ENCODE assay signal across 8 cellular contexts in the genomic region with DNA sequence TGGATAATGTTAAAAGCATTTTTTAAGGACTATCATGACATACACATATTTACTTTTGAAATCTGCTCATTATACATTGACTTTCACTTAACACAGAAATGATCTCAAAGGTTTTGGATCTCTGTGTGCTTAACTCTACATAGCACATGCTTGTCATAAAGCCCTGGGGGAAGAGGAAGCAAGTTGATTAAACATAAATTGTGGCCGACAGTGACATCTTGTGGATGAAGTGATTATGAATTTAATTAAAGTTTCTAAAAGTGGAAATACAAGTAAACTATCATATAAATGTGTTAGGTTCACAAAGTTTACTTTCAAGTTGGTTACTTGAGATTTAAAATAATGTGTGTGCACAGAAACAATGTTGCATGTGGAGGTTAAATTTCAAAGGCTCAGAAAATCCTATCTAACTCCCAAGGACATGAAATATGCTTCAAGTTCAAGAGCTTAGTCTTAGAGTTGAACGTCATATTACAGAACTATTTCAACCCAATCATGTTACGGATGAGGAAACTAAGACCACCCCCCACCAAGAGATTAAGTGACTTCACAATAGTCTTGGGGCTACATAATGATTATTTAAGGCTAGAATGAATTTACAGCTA.
DNase-seq lines count a peak whose midpoint lies in the region; ATAC-seq and TF ChIP-seq lines count a peak whose summit lies in the region.

No MANE protein-coding gene starts in this region.

- no peaks in the 10 kb centered on the region for H3K79me2 ChIP-seq in HCT116 (ENCODE audit: insufficient read depth, low read length)

- no peak overlapping the region for H3K4me3 Mint-ChIP-seq in mesothelial cell of epicardium

- H3K27me3 ChIP-seq in HCT116 (ENCODE audit: insufficient read depth, low read length) (no peaks in the 10 kb centered on the region), NT2/D1 (ENCODE audit: insufficient read depth, insufficient read length) (no peaks in the 10 kb centered on the region)

- CTCF ChIA-PET in HCT116 (lab: Charles Lee), result interaction anchor here (0.5 to 1.6 kb wide), 3 partner anchors 1430 to 1781 kb away, joined by 4 to 8 read pairs (median 4); no protein-coding TSS in a partner anchor

- H3K36me3 ChIP-seq in HCT116 (ENCODE audit: control insufficient read depth in 1 of 2, insufficient read depth in 2 of 2, low read length in 2 of 2), result no peaks in the 10 kb centered on the region
- no peaks in the 10 kb centered on the region for H3K36me3 ChIP-seq in NT2/D1 (ENCODE audit: insufficient read depth, insufficient read length, low read length)

- peaks cover 20% of the 10 kb centered on the region for H3K27me3 Mint-ChIP-seq in mesothelial cell of epicardium (ENCODE audit: low read depth)

- 0 out of 2 replicates have a peak, but pooled peaks have one; percentile 40 for ATAC-seq in HCT116
- ATAC-seq in HG03025 (IDR thresholded peaks at IDR 0.05; ENCODE audit: low FRiP score, unreplicated experiment), result no peak
- no peak for ATAC-seq in GM18858 (IDR thresholded peaks at IDR 0.05; ENCODE audit: unreplicated experiment)

- TF ChIP-seq RAD21 in HCT116 (IDR thresholded peaks at IDR 0.05; ENCODE audit: low read depth), result peak; percentile 52

- no peaks in the 10 kb centered on the region for H3K4me1 ChIP-seq in HCT116 (ENCODE audit: control insufficient read depth in 1 of 2, insufficient read depth in 2 of 2, low read length in 2 of 2)
- H3K4me1 ChIP-seq in NT2/D1 (ENCODE audit: insufficient read depth, insufficient read length), result no peaks in the 10 kb centered on the region

- H3K9ac ChIP-seq in HCT116 (ENCODE audit: low read length) (no peak overlapping the region), NT2/D1 (ENCODE audit: insufficient read length, low read depth) (no peak overlapping the region)

- H3K9me3 Mint-ChIP-seq in mesothelial cell of epicardium, result no peaks in the 10 kb centered on the region

- H3K9me2 ChIP-seq in HCT116 (ENCODE audit: insufficient read depth), result no peaks in the 10 kb centered on the region

- H3K36me3 Mint-ChIP-seq in mesothelial cell of epicardium, result no peaks in the 10 kb centered on the region

- H3K4me2 ChIP-seq in HCT116 (ENCODE audit: low read length), result no peak overlapping the region

- no peak overlapping the region for H2AFZ ChIP-seq in HCT116 (ENCODE audit: low read depth, low read length, poor library complexity, severe bottlenecking)

- peaks cover 11% of the 10 kb centered on the region for H3K4me1 Mint-ChIP-seq in mesothelial cell of epicardium

- H3K27ac ChIP-seq in HCT116 (ENCODE audit: low read depth, low read length), result no peak overlapping the region

- H3K9me3 ChIP-seq in HCT116 (ENCODE audit: control insufficient read depth in 1 of 2, insufficient read depth in 1 of 2, low read depth in 1 of 2, low read length in 2 of 2), result no peaks in the 10 kb centered on the region
- H3K9me3 ChIP-seq in NT2/D1 (ENCODE audit: insufficient read depth, low read length), result no peaks in the 10 kb centered on the region

- DNase-seq in NCI-H2227 treated with DMSO at 0.1 percent for 48 hours (lab: John Stamatoyannopoulos, UW) (peak; percentile 0), NCI-H2227 (lab: John Stamatoyannopoulos, UW; ENCODE audit: unreplicated experiment) (no peak), HCT116 (ENCODE audit: low read depth, low spot score) (peak; percentile 23), NT2/D1 (ENCODE audit: low read depth, low spot score) (peak; percentile 33), choroid plexus epithelial cell (ENCODE audit: low read depth) (peak; percentile 73), mesothelial cell of epicardium (ENCODE audit: low spot score in 2 of 2, unreplicated experiment in 2 of 2) (no peak)

- H4K20me1 ChIP-seq in HCT116 (ENCODE audit: insufficient read depth), result no peaks in the 10 kb centered on the region

- TF ChIP-seq CTCF in HCT116 (IDR thresholded peaks at IDR 0.05 in 2 of 3, conservative IDR thresholded peaks at IDR 0.05 in 1 of 3; ENCODE audit: borderline replicate concordance in 1 of 3, insufficient read depth in 1 of 3, low read depth in 2 of 3, low read length in 2 of 3), result peak in 2 of 3 experiments; percentile 26 to 48; a peak in 3 of 6 replicates
- peak; percentile 35 for TF ChIP-seq CTCF in choroid plexus epithelial cell (conservative IDR thresholded peaks at IDR 0.05; ENCODE audit: low read depth, low read length)
- TF ChIP-seq CTCF in mesothelial cell of epicardium (IDR thresholded peaks at IDR 0.05; ENCODE audit: unreplicated experiment), result peak; percentile 69

- RAD21 ChIA-PET in HCT116 (lab: Charles Lee; ENCODE audit: low non-redundant PET in 1 of 2, low total read pairs in 2 of 2, uncharacterized antibody in 2 of 2, unreplicated experiment in 2 of 2), result no interaction called here

- no peak overlapping the region for H3K4me3 ChIP-seq in HCT116 (replicated peaks in 1 of 2; ENCODE audit: low read depth in 1 of 2, low read length in 2 of 2)
- no peak overlapping the region for H3K4me3 ChIP-seq in NT2/D1 (ENCODE audit: insufficient read length, low read depth)
- H3K4me3 ChIP-seq in choroid plexus epithelial cell (ENCODE audit: low read depth, low read length), result no peak overlapping the region

- BruUV-seq in HCT116 (replicated peaks; lab: Mats Ljungman, UMichigan), result no TSS peak

- POLR2A ChIA-PET in HCT116 (lab: Charles Lee), result no interaction called here

- H3K27ac Mint-ChIP-seq in mesothelial cell of epicardium, result no peak overlapping the region

- intact Hi-C loops in HCT116 (cut with micrococcal nuclease), result loop anchor here (1.0 to 10.0 kb wide), 4 partner anchors 1430 to 1777 kb away; no protein-coding TSS in a partner anchor

- TF ChIP-seq POLR2A in HCT116 (IDR thresholded peaks at IDR 0.05; ENCODE audit: borderline replicate concordance, extremely low read depth, insufficient read depth, insufficient read length), result no peak

TF ChIP-seq in HCT116, 20 proteins besides CTCF, POLR2A, EP300 and RAD21:
- no peak for TF ChIP-seq SIN3A (IDR thresholded peaks at IDR 0.05; ENCODE audit: low read depth)
- TF ChIP-seq CBX3 (IDR thresholded peaks at IDR 0.05; ENCODE audit: low read depth), result no peak
- TF ChIP-seq REST (IDR thresholded peaks at IDR 0.05; ENCODE audit: low read depth), result no peak

Comparison
In these comparisons a context has a peak if more than half of its experiments do, and no peak if none do; other contexts are left out.
1. DNase-seq: peak in NCI-H2227 treated with DMSO at 0.1 percent for 48 hours (single experiment), HCT116 (single experiment), NT2/D1 (single experiment) and choroid plexus epithelial cell (single experiment); none in NCI-H2227 (single experiment) and mesothelial cell of epicardium (0 of 2).
2. Peak in every context shown above with its lines, with median percentiles within 50 percentile points of each other: CTCF ChIP-seq.